ENCODE assay signal across 19 cellular contexts in genomic region chr10:52623761-52624160, GRCh38.
DNase-seq lines count a peak whose midpoint lies in the region; ATAC-seq and TF ChIP-seq lines count a peak whose summit lies in the region.
"Had no signal": no experiment of that assay in that cellular context is flagged by ENCODE, and none has a peak within 500 bp of the region (broad histone marks: within the 10 kb centered on the region; RNA-seq: fewer than 3 reads in every experiment).

No MANE protein-coding gene starts in this region.

- H4K20me1 ChIP-seq in PC-9 (ENCODE audit: insufficient read depth), result no peaks in the 10 kb centered on the region

- CTCF ChIA-PET in PC-9 (lab: Charles Lee), result no interaction called here

- H3K9me3 ChIP-seq in PC-9 (ENCODE audit: insufficient read depth, low read depth) (no peaks in the 10 kb centered on the region), left lung (no peaks in the 10 kb centered on the region)
- H3K9me3 ChIP-seq: Caco-2, SJSA1 had no signal

- POLR2A ChIA-PET in PC-9 (lab: Charles Lee; ENCODE audit: unreplicated experiment), result interaction anchor here (0.7 kb wide), 1 partner anchor 256 kb away, joined by 4 read pairs; no protein-coding TSS in a partner anchor

- H3K4me1 ChIP-seq in PC-9 (replicated peaks; ENCODE audit: insufficient read depth) (no peaks in the 10 kb centered on the region), left lung (no peaks in the 10 kb centered on the region)
- H3K4me1 ChIP-seq: Caco-2, SJSA1 had no signal

- H3K36me3 ChIP-seq in PC-9 (ENCODE audit: low read depth), result no peaks in the 10 kb centered on the region
- no peaks in the 10 kb centered on the region for H3K36me3 ChIP-seq in left lung
- H3K36me3 ChIP-seq: SJSA1 had no signal

- H3K27me3 ChIP-seq in PC-9 (ENCODE audit: insufficient read depth, low read depth) (no peaks in the 10 kb centered on the region), left lung (no peaks in the 10 kb centered on the region)
- H3K27me3 ChIP-seq: SJSA1 had no signal

- no TSS peak for BruUV-seq in PC-9 (replicated peaks; lab: Mats Ljungman, UMichigan)

- intact Hi-C loops in PC-9 (cut with micrococcal nuclease; ENCODE audit: unreplicated experiment), result no loop called here
- intact Hi-C loops in left lung (cut with DNase I), result no loop called here

- H2AFZ ChIP-seq in PC-9, result peak overlapping the region; percentile 3; the same call in 1 of the 2 replicates

- H3K79me2 ChIP-seq in PC-9 (ENCODE audit: low read depth), result no peaks in the 10 kb centered on the region

- DNase-seq in G401 (ENCODE audit: low spot score), result peak; percentile 49
- DNase-seq in PC-9, result no peak
- peak; percentile 75 for DNase-seq in cerebellar cortex (ENCODE audit: low spot score)
- no peak for DNase-seq in left lung
- DNase-seq in SHP77 treated with DMSO at 0.1 percent for 48 hours (lab: John Stamatoyannopoulos, UW), result no peak
- no peak for DNase-seq in pons (ENCODE audit: low spot score)
- DNase-seq: ACHN; Caco-2; CD4-positive, CD25-positive, alpha-beta regulatory T cell; DMS153; EL; KG1; NCI-H1105; NCI-H1694; NCI-H2227 treated with DMSO at 0.1 percent for 48 hours; NCI-H69; NK-92 treated with Interleukin-12 subunit alpha and Interleukin-12 subunit beta, amount 100 ng/mL, for 24 hours had no signal

- no peak overlapping the region for H3K27ac ChIP-seq in PC-9
- no peak overlapping the region for H3K27ac ChIP-seq in left lung
- H3K27ac ChIP-seq: SJSA1 had no signal

- no peaks in the 10 kb centered on the region for H3K9me2 ChIP-seq in PC-9 (ENCODE audit: insufficient read depth)

- H3F3A ChIP-seq in PC-9 (ENCODE audit: insufficient read depth, low read depth), result no peaks in the 10 kb centered on the region

- in situ Hi-C loops in G401 (cut with HindIII; ENCODE audit: low sequenced_read_pairs), result no loop called here

- no peak for TF ChIP-seq CTCF in PC-9 (conservative IDR thresholded peaks at IDR 0.05)
- no peak for TF ChIP-seq CTCF in left lung (IDR thresholded peaks at IDR 0.05)

- ATAC-seq in left lung (peak; percentile 56), GM21381 (IDR thresholded peaks at IDR 0.05; ENCODE audit: unreplicated experiment) (no peak)

- H3K4me2 ChIP-seq in PC-9, result no peak overlapping the region

- H3K4me3 ChIP-seq in PC-9 (no peak overlapping the region), left lung (no peak overlapping the region)
- H3K4me3 ChIP-seq: SJSA1 had no signal

Comparison
In these comparisons a context has a peak if more than half of its experiments do, and no peak if none do; other contexts are left out.
1. DNase-seq: peak in G401 (single experiment) and cerebellar cortex (single experiment); none in PC-9 (0 of 2), left lung (0 of 2), SHP77 treated with DMSO at 0.1 percent for 48 hours (single experiment) and pons (single experiment).